In genomic region chr3:182699550-182700170, GRCh38 we compare ENCODE assay signal across 1 cellular context.
TF ChIP-seq lines count a peak whose summit lies in the region.

No MANE protein-coding gene starts in this region.

TF ChIP-seq in K562, 482 proteins besides CTCF, POLR2A, EP300 and RAD21 (continued from another document and continues in another):
- TF ChIP-seq CTCFL (IDR thresholded peaks at IDR 0.05; ENCODE audit: borderline replicate concordance, insufficient read depth, low read depth, low read length, poor library complexity, severe bottlenecking), result no peak
- no peak for TF ChIP-seq BHLHE40 (IDR thresholded peaks at IDR 0.05; ENCODE audit: low read length)
- TF ChIP-seq MYC (IDR thresholded peaks at IDR 0.05; ENCODE audit: low read depth, low read length), result no peak
- TF ChIP-seq MYC (CRISPR knock-in tag; IDR thresholded peaks at IDR 0.05; ENCODE audit: borderline replicate concordance, low read depth), result no peak
- TF ChIP-seq SRF (CRISPR knock-in tag; IDR thresholded peaks at IDR 0.05), result no peak
- no peak for TF ChIP-seq HSF4 (CRISPR knock-in tag; IDR thresholded peaks at IDR 0.05; ENCODE audit: borderline replicate concordance)
- TF ChIP-seq FOXM1 (IDR thresholded peaks at IDR 0.05; ENCODE audit: low read depth), result no peak
- TF ChIP-seq FOXM1 (CRISPR knock-in tag; IDR thresholded peaks at IDR 0.05; ENCODE audit: low read depth), result no peak
- no peak for TF ChIP-seq ZBED1 (IDR thresholded peaks at IDR 0.05)
- TF ChIP-seq CEBPG (CRISPR knock-in tag; IDR thresholded peaks at IDR 0.05), result peak; percentile 27; the same call in 1 of the 2 replicates
- TF ChIP-seq CEBPG (tag; conservative IDR thresholded peaks at IDR 0.05 in 1 of 2, IDR thresholded peaks at IDR 0.05 in 1 of 2), result peak in 1 of 2 experiments; percentile 39; a peak in 1 of 4 replicates
- TF ChIP-seq KAT2B (IDR thresholded peaks at IDR 0.05; ENCODE audit: low read depth, low read length), result no peak
- no peak for TF ChIP-seq RERE (CRISPR knock-in tag; IDR thresholded peaks at IDR 0.05; ENCODE audit: borderline replicate concordance)
- TF ChIP-seq ZNF79 (CRISPR knock-in tag; IDR thresholded peaks at IDR 0.05; ENCODE audit: low read depth), result no peak
- no peak for TF ChIP-seq ZNF740 (CRISPR knock-in tag; IDR thresholded peaks at IDR 0.05)
- TF ChIP-seq ZNF740 (tag; IDR thresholded peaks at IDR 0.05), result no peak
- TF ChIP-seq ZNF584 (CRISPR knock-in tag; IDR thresholded peaks at IDR 0.05; ENCODE audit: low read depth), result 0 out of 2 replicates have a peak, but pooled peaks have one; percentile 50
- no peak for TF ChIP-seq ZKSCAN3 (CRISPR knock-in tag; IDR thresholded peaks at IDR 0.05)
- TF ChIP-seq REST (CRISPR knock-in tag; IDR thresholded peaks at IDR 0.05; ENCODE audit: low read depth), result no peak
- TF ChIP-seq ATF3 (IDR thresholded peaks at IDR 0.05), result peak; percentile 51
- TF ChIP-seq ATF3 (CRISPR knock-in tag; conservative IDR thresholded peaks at IDR 0.05), result no peak
- no peak for TF ChIP-seq GTF2F1 (IDR thresholded peaks at IDR 0.05; ENCODE audit: low read depth, low read length)
- TF ChIP-seq GTF2E2 (tag; IDR thresholded peaks at IDR 0.05), result no peak
- TF ChIP-seq ESRRA (IDR thresholded peaks at IDR 0.05; ENCODE audit: borderline replicate concordance, low read depth), result no peak
- TF ChIP-seq CXXC5 (CRISPR knock-in tag; IDR thresholded peaks at IDR 0.05), result peak; percentile 32; the same call in 1 of the 2 replicates
- peak; percentile 82; the same call in 1 of the 2 replicates for TF ChIP-seq ZNF175 (CRISPR knock-in tag; IDR thresholded peaks at IDR 0.05; ENCODE audit: low read depth)
- TF ChIP-seq ZNF518B (CRISPR knock-in tag; IDR thresholded peaks at IDR 0.05), result no peak
- no peak for TF ChIP-seq ZBTB33 (CRISPR knock-in tag; IDR thresholded peaks at IDR 0.05)
- no peak for TF ChIP-seq TGIF2 (CRISPR knock-in tag; IDR thresholded peaks at IDR 0.05)
- TF ChIP-seq ARID3A (IDR thresholded peaks at IDR 0.05; ENCODE audit: borderline replicate concordance, low read depth, low read length), result no peak
- no peak for TF ChIP-seq CBX8 (IDR thresholded peaks at IDR 0.05; ENCODE audit: borderline replicate concordance, extremely low read depth, low read depth, low read length, poor library complexity, severe bottlenecking)
- no peak for TF ChIP-seq PTTG1 (tag; IDR thresholded peaks at IDR 0.05; ENCODE audit: low read depth)
- TF ChIP-seq NR4A1 (CRISPR knock-in tag; IDR thresholded peaks at IDR 0.05), result no peak
- peak; percentile 42; the same call in 1 of the 2 replicates for TF ChIP-seq NR4A1 (tag; IDR thresholded peaks at IDR 0.05)
- TF ChIP-seq KLF10 (CRISPR knock-in tag; IDR thresholded peaks at IDR 0.05), result no peak
- no peak for TF ChIP-seq BMI1 (IDR thresholded peaks at IDR 0.05; ENCODE audit: low read length)
- TF ChIP-seq ZNF583 (CRISPR knock-in tag; IDR thresholded peaks at IDR 0.05), result 0 out of 2 replicates have a peak, but pooled peaks have one; percentile 38
- no peak for TF ChIP-seq ZNF239 (CRISPR knock-in tag; IDR thresholded peaks at IDR 0.05)
- no peak for TF ChIP-seq KLF1 (tag; IDR thresholded peaks at IDR 0.05)
- no peak for TF ChIP-seq SAFB2 (IDR thresholded peaks at IDR 0.05; ENCODE audit: borderline replicate concordance, low read depth, low read length, severe bottlenecking)
- TF ChIP-seq SREBF2 (CRISPR knock-in tag; IDR thresholded peaks at IDR 0.05), result no peak
- TF ChIP-seq ZKSCAN8 (CRISPR knock-in tag; IDR thresholded peaks at IDR 0.05), result no peak
- no peak for TF ChIP-seq RBM34 (IDR thresholded peaks at IDR 0.05; ENCODE audit: borderline replicate concordance, insufficient read depth, low read length)
- TF ChIP-seq MEF2D (tag; conservative IDR thresholded peaks at IDR 0.05; ENCODE audit: low read depth), result peak; percentile 68; the same call in 1 of the 2 replicates
- no peak for TF ChIP-seq U2AF1 (optimal IDR thresholded peaks at IDR 0.05; ENCODE audit: low read depth, low read length)
- no peak for TF ChIP-seq PYGO2 (tag; IDR thresholded peaks at IDR 0.05)
- no peak for TF ChIP-seq NRF1 (conservative IDR thresholded peaks at IDR 0.05 in 1 of 2, IDR thresholded peaks at IDR 0.05 in 1 of 2)
